Comparison of ENCODE assay signal across 2 cellular contexts in the genomic region with DNA sequence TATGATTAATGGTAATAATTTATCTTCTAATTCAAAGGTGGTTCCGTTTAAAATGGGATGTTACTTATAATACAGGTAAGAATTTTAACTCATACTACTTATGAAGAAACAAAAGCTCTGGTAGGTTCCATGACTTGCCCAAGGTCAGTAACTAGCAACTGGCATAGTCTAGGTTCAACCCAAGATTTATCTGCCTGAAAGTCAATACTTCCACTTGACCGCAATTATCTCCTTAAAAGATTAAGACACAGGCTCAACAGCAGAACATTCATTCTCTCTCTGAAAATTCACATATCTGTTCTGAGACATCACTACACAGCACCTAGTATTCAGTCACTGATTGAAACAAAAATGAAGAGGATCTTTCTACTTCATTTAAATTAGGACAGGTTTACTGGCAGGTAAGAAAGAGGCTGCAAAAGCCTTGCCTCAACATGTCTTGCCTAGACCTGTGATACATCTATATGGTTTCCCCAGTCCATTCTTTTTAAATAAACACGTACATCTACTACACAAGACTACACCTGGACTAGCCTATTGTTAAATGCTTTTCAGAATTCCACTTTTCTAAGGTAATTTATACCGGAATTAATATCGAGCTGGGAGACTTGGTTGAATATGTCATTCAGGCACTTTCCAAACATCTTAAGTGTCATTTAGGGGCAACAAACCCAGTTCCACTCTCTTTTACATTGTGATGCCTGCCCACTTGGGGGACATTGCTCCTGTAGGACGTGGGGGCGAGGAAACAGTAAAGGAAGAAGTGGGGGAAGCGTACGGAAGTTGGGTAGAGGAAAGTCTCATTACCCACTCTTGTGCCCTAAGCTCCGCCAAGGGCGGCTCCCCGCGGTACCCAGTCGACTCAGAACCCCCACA.
TF ChIP-seq lines count a peak whose summit lies in the region.

No MANE protein-coding gene starts in this region.

TF ChIP-seq in GM12878, 131 proteins besides CTCF, POLR2A, EP300 and RAD21:
- TF ChIP-seq ETV6 (conservative IDR thresholded peaks at IDR 0.05 in 1 of 2, IDR thresholded peaks at IDR 0.05 in 1 of 2; ENCODE audit: borderline replicate concordance in 1 of 2, low read depth in 1 of 2) (peak in 1 of 2 experiments; percentile 50; a peak in 1 of 4 replicates), BHLHE40 (IDR thresholded peaks at IDR 0.05; ENCODE audit: borderline replicate concordance in 1 of 2, low read depth in 2 of 2, low read length in 1 of 2) (no peak), BACH1 (IDR thresholded peaks at IDR 0.05; ENCODE audit: borderline replicate concordance) (0 out of 2 replicates have a peak, but pooled peaks have one; percentile 11), NKRF (conservative IDR thresholded peaks at IDR 0.05) (no peak)

TF ChIP-seq in liver, 16 proteins besides CTCF, POLR2A, EP300 and RAD21:
- TF ChIP-seq RXRA (IDR thresholded peaks at IDR 0.05) (no peak), HNF4A (conservative IDR thresholded peaks at IDR 0.05) (no peak), TAF1 (conservative IDR thresholded peaks at IDR 0.05) (no peak), ZBTB33 (IDR thresholded peaks at IDR 0.05) (no peak), JUND (IDR thresholded peaks at IDR 0.05) (no peak), GABPA (IDR thresholded peaks at IDR 0.05 in 1 of 2, conservative IDR thresholded peaks at IDR 0.05 in 1 of 2) (no peak), EGR1 (IDR thresholded peaks at IDR 0.05; ENCODE audit: low read depth in 2 of 2) (no peak), YY1 (IDR thresholded peaks at IDR 0.05) (no peak), FOXA1 (IDR thresholded peaks at IDR 0.05) (no peak), MAX (IDR thresholded peaks at IDR 0.05) (no peak), FOXA2 (IDR thresholded peaks at IDR 0.05) (no peak)
- TF ChIP-seq, protein P1, sequence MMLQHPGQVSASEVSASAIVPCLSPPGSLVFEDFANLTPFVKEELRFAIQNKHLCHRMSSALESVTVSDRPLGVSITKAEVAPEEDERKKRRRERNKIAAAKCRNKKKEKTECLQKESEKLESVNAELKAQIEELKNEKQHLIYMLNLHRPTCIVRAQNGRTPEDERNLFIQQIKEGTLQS (IDR thresholded peaks at IDR 0.05): no peak
- TF ChIP-seq, protein P2, sequence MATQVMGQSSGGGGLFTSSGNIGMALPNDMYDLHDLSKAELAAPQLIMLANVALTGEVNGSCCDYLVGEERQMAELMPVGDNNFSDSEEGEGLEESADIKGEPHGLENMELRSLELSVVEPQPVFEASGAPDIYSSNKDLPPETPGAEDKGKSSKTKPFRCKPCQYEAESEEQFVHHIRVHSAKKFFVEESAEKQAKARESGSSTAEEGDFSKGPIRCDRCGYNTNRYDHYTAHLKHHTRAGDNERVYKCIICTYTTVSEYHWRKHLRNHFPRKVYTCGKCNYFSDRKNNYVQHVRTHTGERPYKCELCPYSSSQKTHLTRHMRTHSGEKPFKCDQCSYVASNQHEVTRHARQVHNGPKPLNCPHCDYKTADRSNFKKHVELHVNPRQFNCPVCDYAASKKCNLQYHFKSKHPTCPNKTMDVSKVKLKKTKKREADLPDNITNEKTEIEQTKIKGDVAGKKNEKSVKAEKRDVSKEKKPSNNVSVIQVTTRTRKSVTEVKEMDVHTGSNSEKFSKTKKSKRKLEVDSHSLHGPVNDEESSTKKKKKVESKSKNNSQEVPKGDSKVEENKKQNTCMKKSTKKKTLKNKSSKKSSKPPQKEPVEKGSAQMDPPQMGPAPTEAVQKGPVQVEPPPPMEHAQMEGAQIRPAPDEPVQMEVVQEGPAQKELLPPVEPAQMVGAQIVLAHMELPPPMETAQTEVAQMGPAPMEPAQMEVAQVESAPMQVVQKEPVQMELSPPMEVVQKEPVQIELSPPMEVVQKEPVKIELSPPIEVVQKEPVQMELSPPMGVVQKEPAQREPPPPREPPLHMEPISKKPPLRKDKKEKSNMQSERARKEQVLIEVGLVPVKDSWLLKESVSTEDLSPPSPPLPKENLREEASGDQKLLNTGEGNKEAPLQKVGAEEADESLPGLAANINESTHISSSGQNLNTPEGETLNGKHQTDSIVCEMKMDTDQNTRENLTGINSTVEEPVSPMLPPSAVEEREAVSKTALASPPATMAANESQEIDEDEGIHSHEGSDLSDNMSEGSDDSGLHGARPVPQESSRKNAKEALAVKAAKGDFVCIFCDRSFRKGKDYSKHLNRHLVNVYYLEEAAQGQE (IDR thresholded peaks at IDR 0.05): no peak
TF ChIP-seq in liver: peak in this region for 0.
